ENCODE assay signal across 8 cellular contexts in genomic region chr3:65438096-65438495, GRCh38.
"Had no signal": no experiment of that assay in that cellular context is flagged by ENCODE, and none has a peak within 500 bp of the region (broad histone marks: within the 10 kb centered on the region; RNA-seq: fewer than 3 reads in every experiment).

No MANE protein-coding gene starts in this region.

- DNase-seq: H9, HCEC 1CT, KBM-7 had no signal

- H3K4me3 ChIP-seq: GM23338 had no signal

- FAIRE-seq: H1, H54, HepG2 had no signal

- ATAC-seq: GM23338, HepG2 had no signal

- H3K4me2 ChIP-seq: GM23338 had no signal

- H3K27ac ChIP-seq: HL-60 had no signal

- H2AFZ ChIP-seq: GM23338 had no signal
